16 cellular contexts compared by ENCODE assay signal in the genomic region with DNA sequence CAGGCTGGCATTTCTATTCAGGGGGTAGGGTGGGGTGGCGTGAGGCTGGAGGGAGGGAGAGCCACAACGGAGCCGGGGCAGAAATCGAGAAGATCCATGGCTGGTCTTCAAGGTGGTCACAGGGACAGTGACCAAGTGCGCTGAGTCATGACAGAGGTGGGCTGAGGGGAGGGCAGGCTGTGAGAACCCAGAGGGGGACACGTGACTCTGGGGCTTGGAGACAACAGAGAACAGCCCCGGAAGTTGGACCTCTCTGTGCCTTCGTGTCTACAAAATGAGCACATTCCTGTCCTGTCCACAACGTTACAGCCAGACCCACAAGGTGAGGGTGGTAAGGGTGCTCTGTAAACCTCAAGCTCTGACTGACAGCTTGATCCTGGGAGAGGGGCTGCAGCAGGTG. TPM values are rescaled to one million over a fixed set of nuclear protein-coding genes. Genes with fewer than 3 reads are reported as not detected.
DNase-seq lines count a peak whose midpoint lies in the region; ATAC-seq and TF ChIP-seq lines count a peak whose summit lies in the region.
"Had no signal": no experiment of that assay in that cellular context is flagged by ENCODE, and none has a peak within 500 bp of the region (broad histone marks: within the 10 kb centered on the region; RNA-seq: fewer than 3 reads in every experiment).

No MANE protein-coding gene starts in this region.

- no CpG with 5 or more reads among the region's 9 CpGs for WGBS in right lobe of liver (ENCODE audit: insufficient coverage, low coverage, low lambda C conversion rate, missing lambda C conversion rate)

- peaks cover 34% of the 10 kb centered on the region for H3K36me3 Mint-ChIP-seq in stimulated activated effector memory CD8-positive, alpha-beta T cell treated with anti-CD3 and anti-CD28 coated beads, Interleukin-12 subunit alpha, Interleukin-12 subunit beta, amount 100 ng/mL, for 72 hours
- H3K36me3 Mint-ChIP-seq in Caco-2 (ENCODE audit: insufficient read depth, unreplicated experiment), result peaks cover 52% of the 10 kb centered on the region
- H3K36me3 Mint-ChIP-seq: activated naive CD4-positive, alpha-beta T cell treated with anti-CD3 and anti-CD28 coated beads, Interleukin-2, amount 50 U/mL, for 72 hours had no signal

- POLR2A ChIA-PET in Caco-2 (lab: Charles Lee), result no interaction called here

- no peaks in the 10 kb centered on the region for H3K27me3 ChIP-seq in right lobe of liver
- no peaks in the 10 kb centered on the region for H3K27me3 ChIP-seq in Caco-2 (replicated peaks; ENCODE audit: control insufficient read depth, insufficient read depth, low read length)

- H3K9me3 ChIP-seq in right lobe of liver, result no peaks in the 10 kb centered on the region
- H3K9me3 ChIP-seq in Caco-2, result no peaks in the 10 kb centered on the region

- no peak for DNase-seq in caudate nucleus (lab: John Stamatoyannopoulos, UW)
- no peak for DNase-seq in right lobe of liver
- no peak for DNase-seq in stimulated activated effector memory CD8-positive, alpha-beta T cell treated with anti-CD3 and anti-CD28 coated beads, Interleukin-12 subunit alpha, Interleukin-12 subunit beta, amount 100 ng/mL, for 72 hours (ENCODE audit: low spot score in 2 of 2)
- no peak for DNase-seq in Caco-2
- DNase-seq in NCI-H2227 treated with DMSO at 0.1 percent for 48 hours (lab: John Stamatoyannopoulos, UW), result no peak
- DNase-seq: activated CD8-positive, alpha-beta memory T cell treated with anti-CD3 and anti-CD28 coated beads, Interleukin-2, amount 50 U/mL, for 48 hours; AML-193; DMS153; NCI-H1436 treated with DMSO at 0.1 percent for 48 hours; NCI-H345; occipital lobe; stimulated activated naive CD4-positive, alpha-beta T cell; T-helper 2 cell had no signal

- TF ChIP-seq POLR2A in GM19099 (IDR thresholded peaks at IDR 0.05; ENCODE audit: extremely low read depth, insufficient read length, low read depth) (peak; percentile 14), right lobe of liver (IDR thresholded peaks at IDR 0.05) (no peak)

- H3K36me3 ChIP-seq in right lobe of liver (peaks cover 0 to 20% (median 2%) of the 10 kb centered on the region in 4 donors), Caco-2 (ENCODE audit: control insufficient read depth, insufficient read depth, low read length) (peaks cover 1% of the 10 kb centered on the region; the same call in 1 of the 2 replicates)

- H3K4me3 Mint-ChIP-seq in stimulated activated effector memory CD8-positive, alpha-beta T cell treated with anti-CD3 and anti-CD28 coated beads, Interleukin-12 subunit alpha, Interleukin-12 subunit beta, amount 100 ng/mL, for 72 hours, result no peak overlapping the region
- no peak overlapping the region for H3K4me3 Mint-ChIP-seq in Caco-2 (ENCODE audit: unreplicated experiment)

- ATAC-seq in right lobe of liver (no peak), HG02884 (IDR thresholded peaks at IDR 0.05; ENCODE audit: unreplicated experiment) (no peak)
- ATAC-seq in stimulated activated effector memory CD8-positive, alpha-beta T cell treated with anti-CD3 and anti-CD28 coated beads, Interleukin-12 subunit alpha, Interleukin-12 subunit beta, amount 100 ng/mL, for 72 hours, result no peak
- ATAC-seq: activated naive CD4-positive, alpha-beta T cell treated with anti-CD3 and anti-CD28 coated beads, Interleukin-2, amount 50 U/mL, for 72 hours had no signal

- BruUV-seq in Caco-2 (replicated peaks; lab: Mats Ljungman, UMichigan), result no TSS peak

- no peaks in the 10 kb centered on the region for H3K27me3 Mint-ChIP-seq in Caco-2 (ENCODE audit: insufficient read depth, unreplicated experiment)

- H3K4me1 Mint-ChIP-seq in stimulated activated effector memory CD8-positive, alpha-beta T cell treated with anti-CD3 and anti-CD28 coated beads, Interleukin-12 subunit alpha, Interleukin-12 subunit beta, amount 100 ng/mL, for 72 hours, result peaks cover 59% of the 10 kb centered on the region
- H3K4me1 Mint-ChIP-seq in Caco-2 (ENCODE audit: low read depth, unreplicated experiment), result peaks cover 24% of the 10 kb centered on the region

- intact Hi-C loops in right lobe of liver (cut with DNase I), result no loop called here
- intact Hi-C loops in Caco-2 (cut with micrococcal nuclease; ENCODE audit: unreplicated experiment), result no loop called here

- peak overlapping the region; percentile 65 for H3K27ac Mint-ChIP-seq in stimulated activated effector memory CD8-positive, alpha-beta T cell treated with anti-CD3 and anti-CD28 coated beads, Interleukin-12 subunit alpha, Interleukin-12 subunit beta, amount 100 ng/mL, for 72 hours
- H3K27ac Mint-ChIP-seq in Caco-2 (ENCODE audit: unreplicated experiment), result no peak overlapping the region

- H3K4me1 ChIP-seq in right lobe of liver, result peaks cover 0 to 53% (median 18%) of the 10 kb centered on the region in 4 donors
- H3K4me1 ChIP-seq in Caco-2, result peaks cover 15% of the 10 kb centered on the region

- peak overlapping the region; percentile 67 for H3K27ac ChIP-seq in caudate nucleus (ENCODE audit: low read depth, low read length)
- peak overlapping the region; percentile 66 to 81 (median 77) for H3K27ac ChIP-seq in right lobe of liver

- CTCF ChIA-PET in Caco-2 (lab: Charles Lee), result no interaction called here

- H3K9me3 Mint-ChIP-seq in stimulated activated effector memory CD8-positive, alpha-beta T cell treated with anti-CD3 and anti-CD28 coated beads, Interleukin-12 subunit alpha, Interleukin-12 subunit beta, amount 100 ng/mL, for 72 hours, result no peaks in the 10 kb centered on the region
- no peaks in the 10 kb centered on the region for H3K9me3 Mint-ChIP-seq in Caco-2 (ENCODE audit: unreplicated experiment)
- H3K9me3 Mint-ChIP-seq: activated naive CD4-positive, alpha-beta T cell treated with anti-CD3 and anti-CD28 coated beads, Interleukin-2, amount 50 U/mL, for 72 hours had no signal

- TF ChIP-seq CTCF in right lobe of liver (IDR thresholded peaks at IDR 0.05) (no peak), Caco-2 (IDR thresholded peaks at IDR 0.05; ENCODE audit: insufficient read depth in 1 of 2, low read depth in 1 of 2, low read length in 1 of 2, severe bottlenecking in 1 of 2, unreplicated experiment in 1 of 2) (no peak)

- H3K4me3 ChIP-seq in right lobe of liver (no peak overlapping the region), Caco-2 (ENCODE audit: low read depth, low read length) (no peak overlapping the region)

RNA-seq across cellular contexts. Expression of a gene that starts 35.1 kb away (rescaled TPM):
- 10 to 100 TPM; 19.8 to 48.4 (median 30.4) TPM for total RNA-seq in right lobe of liver
- 32.1 and 37.4 TPM in 2 replicates for total RNA-seq in Caco-2 (2022)
